25 cellular contexts compared by ENCODE assay signal in genomic region chr7:77930496-77930895, GRCh38.
"Had no signal": no experiment of that assay in that cellular context is flagged by ENCODE, and none has a peak within 500 bp of the region (broad histone marks: within the 10 kb centered on the region; RNA-seq: fewer than 3 reads in every experiment).

No MANE protein-coding gene starts in this region.

- H3K9me3 Mint-ChIP-seq: activated naive CD4-positive, alpha-beta T cell treated with anti-CD3 and anti-CD28 coated beads, Interleukin-2, amount 50 U/mL, for 24 hours had no signal

- DNase-seq: activated CD4-positive, alpha-beta T cell treated with anti-CD3 and anti-CD28 coated beads for 4 hours; activated CD8-positive, alpha-beta memory T cell treated with anti-CD3 and anti-CD28 coated beads, Interleukin-2, amount 10 ng/mL, durations not matched to agents 7 days and 5 days; activated effector memory CD4-positive, alpha-beta T cell treated with Interleukin-2 at 50 U/mL for 16 hours; activated naive CD4-positive, alpha-beta T cell; amniotic stem cell; body of pancreas; central memory CD4-positive, alpha-beta T cell; MG63; MV-4-11; NCI-H1092 treated with DMSO at 0.1 percent for 48 hours; NCI-H1417 treated with DMSO at 0.1 percent for 48 hours; NCI-H1694; NCI-H2029; NCI-H2107; NCI-H2171 treated with DMSO at 0.1 percent for 48 hours; NCI-H226; NCI-H526; NCI-H82; RPMI8226 had no signal

- H3K27ac ChIP-seq: ascending aorta, body of pancreas, SK-N-MC had no signal

- H3K4me3 Mint-ChIP-seq: activated CD8-positive, alpha-beta memory T cell treated with anti-CD3 and anti-CD28 coated beads, Interleukin-2, amount 10 ng/mL, durations not matched to agents 7 days and 5 days; activated naive CD4-positive, alpha-beta T cell treated with anti-CD3 and anti-CD28 coated beads, Interleukin-2, amount 50 U/mL, for 24 hours had no signal

- H3K27ac Mint-ChIP-seq: activated CD8-positive, alpha-beta memory T cell treated with anti-CD3 and anti-CD28 coated beads, Interleukin-2, amount 10 ng/mL, durations not matched to agents 7 days and 5 days; activated naive CD4-positive, alpha-beta T cell treated with anti-CD3 and anti-CD28 coated beads, Interleukin-2, amount 50 U/mL, for 24 hours had no signal

- H3K4me3 ChIP-seq: ascending aorta, body of pancreas, MG63, SK-N-MC had no signal

- ATAC-seq: activated CD4-positive, CD25-positive, alpha-beta regulatory T cell treated with anti-CD3 and anti-CD28 coated beads, Interleukin-2, amount 50 U/mL, for 24 hours; activated CD8-positive, alpha-beta memory T cell treated with anti-CD3 and anti-CD28 coated beads, Interleukin-2, amount 10 ng/mL, durations not matched to agents 7 days and 5 days; body of pancreas; Panc1; Right ventricle myocardium inferior had no signal

- H3K36me3 ChIP-seq: MG63 had no signal

- H3K9me3 ChIP-seq: ascending aorta, body of pancreas, MG63 had no signal

- H3K4me1 ChIP-seq: ascending aorta, body of pancreas had no signal

- H3K27me3 Mint-ChIP-seq: activated CD8-positive, alpha-beta memory T cell treated with anti-CD3 and anti-CD28 coated beads, Interleukin-2, amount 10 ng/mL, durations not matched to agents 7 days and 5 days; activated naive CD4-positive, alpha-beta T cell treated with anti-CD3 and anti-CD28 coated beads, Interleukin-2, amount 50 U/mL, for 24 hours had no signal

- H3K27me3 ChIP-seq: ascending aorta, body of pancreas, MG63 had no signal
